In the genomic region with DNA sequence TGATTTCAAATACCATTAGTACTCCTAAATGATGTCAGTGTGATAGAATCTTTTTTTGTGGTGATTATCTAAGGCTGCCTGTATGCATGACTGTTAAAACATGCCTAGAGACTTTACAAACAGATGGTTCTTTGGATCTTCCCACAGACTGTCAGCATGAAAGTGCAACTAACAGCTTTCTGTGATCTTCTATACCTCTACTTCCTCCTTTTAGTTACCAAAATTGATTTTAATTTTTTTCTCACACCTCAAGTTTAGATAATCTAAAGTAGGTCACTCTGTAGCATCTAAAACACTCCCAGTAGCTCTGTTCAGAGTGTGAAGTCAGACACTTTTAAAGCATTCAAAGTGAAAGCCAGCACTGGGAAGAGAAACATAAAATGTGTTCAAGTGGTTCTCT, we compare ENCODE assay signal across 8 cellular contexts.
DNase-seq lines count a peak whose midpoint lies in the region; ATAC-seq and TF ChIP-seq lines count a peak whose summit lies in the region.

No MANE protein-coding gene starts in this region.

- peak overlapping the region; percentile 29 for H3K27ac ChIP-seq in CD4-positive, alpha-beta memory T cell (ENCODE audit: low read depth, low read length)
- no peak overlapping the region for H3K27ac ChIP-seq in adrenal gland
- H3K27ac ChIP-seq in stomach: no peak overlapping the region

- no peaks in the 10 kb centered on the region for H3K36me3 Mint-ChIP-seq in CD4-positive, alpha-beta memory T cell
- peaks cover 4% of the 10 kb centered on the region for H3K36me3 Mint-ChIP-seq in activated naive CD8-positive, alpha-beta T cell treated with anti-CD3 and anti-CD28 coated beads for 36 hours

- no peak for TF ChIP-seq EP300 in stomach (IDR thresholded peaks at IDR 0.05)

- H3K9me3 Mint-ChIP-seq in CD4-positive, alpha-beta memory T cell: no peaks in the 10 kb centered on the region
- peaks cover 1% of the 10 kb centered on the region for H3K9me3 Mint-ChIP-seq in activated naive CD8-positive, alpha-beta T cell treated with anti-CD3 and anti-CD28 coated beads for 36 hours

- H3K4me1 ChIP-seq in CD4-positive, alpha-beta memory T cell (ENCODE audit: insufficient read depth, low read length): peaks cover 59% of the 10 kb centered on the region
- H3K4me1 ChIP-seq in adrenal gland (replicated peaks in 1 of 2) (no peaks in the 10 kb centered on the region), stomach (no peaks in the 10 kb centered on the region)

- TF ChIP-seq CTCF in adrenal gland (IDR thresholded peaks at IDR 0.05) (no peak), stomach (IDR thresholded peaks at IDR 0.05) (no peak)

- peaks cover 48 to 59% (median 54%) of the 10 kb centered on the region in 4 donors for H3K4me1 Mint-ChIP-seq in CD4-positive, alpha-beta memory T cell
- peaks cover 38% of the 10 kb centered on the region for H3K4me1 Mint-ChIP-seq in activated naive CD8-positive, alpha-beta T cell treated with anti-CD3 and anti-CD28 coated beads for 36 hours

- ATAC-seq in GM19397 (IDR thresholded peaks at IDR 0.05; ENCODE audit: unreplicated experiment) (peak; percentile 94), HG03378 (IDR thresholded peaks at IDR 0.05; ENCODE audit: unreplicated experiment) (peak; percentile 98)

- no peaks in the 10 kb centered on the region for H3K36me3 ChIP-seq in CD4-positive, alpha-beta memory T cell (ENCODE audit: insufficient read depth, low read length)
- H3K36me3 ChIP-seq in adrenal gland (replicated peaks in 1 of 2) (no peaks in the 10 kb centered on the region), stomach (no peaks in the 10 kb centered on the region)

- POLR2A ChIA-PET in CD4-positive, alpha-beta memory T cell (lab: Charles Lee; ENCODE audit: partially characterized antibody): interaction anchor here (1.0 kb wide), 1 partner anchor 236 kb away, joined by 3 read pairs; no protein-coding TSS in a partner anchor

- TF ChIP-seq POLR2A in adrenal gland (IDR thresholded peaks at IDR 0.05): no peak
- no peak for TF ChIP-seq POLR2A in stomach (IDR thresholded peaks at IDR 0.05)

- peak overlapping the region in 6 of 7 donors; percentile 68 to 91 (median 81) for H3K27ac Mint-ChIP-seq in CD4-positive, alpha-beta memory T cell
- H3K27ac Mint-ChIP-seq in activated naive CD8-positive, alpha-beta T cell treated with anti-CD3 and anti-CD28 coated beads for 36 hours: peak overlapping the region; percentile 55

- peak; percentile 51 to 81 (median 68) for DNase-seq in CD4-positive, alpha-beta memory T cell
- DNase-seq in activated naive CD8-positive, alpha-beta T cell treated with anti-CD3 and anti-CD28 coated beads for 36 hours: peak; percentile 1
- no peak for DNase-seq in adrenal gland
- DNase-seq in T1000 (lab: John Stamatoyannopoulos, UW): no peak
- DNase-seq in stomach: no peak
- no peak for DNase-seq in NCI-H2196 treated with DMSO at 0.1 percent for 48 hours (lab: John Stamatoyannopoulos, UW; ENCODE audit: unreplicated experiment)

- H3K9me3 ChIP-seq in CD4-positive, alpha-beta memory T cell (ENCODE audit: control insufficient read depth in 1 of 2, low read length in 2 of 2): no peaks in the 10 kb centered on the region
- no peaks in the 10 kb centered on the region for H3K9me3 ChIP-seq in adrenal gland (replicated peaks in 1 of 3)
- H3K9me3 ChIP-seq in stomach: no peaks in the 10 kb centered on the region

- no peaks in the 10 kb centered on the region for H3K27me3 Mint-ChIP-seq in CD4-positive, alpha-beta memory T cell
- H3K27me3 Mint-ChIP-seq in activated naive CD8-positive, alpha-beta T cell treated with anti-CD3 and anti-CD28 coated beads for 36 hours: peaks cover 4% of the 10 kb centered on the region

- CTCF ChIA-PET in CD4-positive, alpha-beta memory T cell (lab: Charles Lee; ENCODE audit: partially characterized antibody): no interaction called here

- intact Hi-C loops in CD4-positive, alpha-beta memory T cell (cut with micrococcal nuclease): no loop called here
- intact Hi-C loops in adrenal gland (cut with DNase I) (no loop called here), stomach (cut with DNase I; ENCODE audit: low total_unique reads) (no loop called here)

- peak overlapping the region in 5 of 8 donors; percentile 32 to 61 (median 45) for H3K4me3 Mint-ChIP-seq in CD4-positive, alpha-beta memory T cell
- H3K4me3 Mint-ChIP-seq in activated naive CD8-positive, alpha-beta T cell treated with anti-CD3 and anti-CD28 coated beads for 36 hours: no peak overlapping the region

- no peak overlapping the region for H3K4me3 ChIP-seq in CD4-positive, alpha-beta memory T cell (ENCODE audit: low read length in 2 of 2)
- no peak overlapping the region for H3K4me3 ChIP-seq in adrenal gland
- H3K4me3 ChIP-seq in stomach: no peak overlapping the region

- no peaks in the 10 kb centered on the region for H3K27me3 ChIP-seq in CD4-positive, alpha-beta memory T cell (ENCODE audit: insufficient read depth, low read length)
- H3K27me3 ChIP-seq in adrenal gland: no peaks in the 10 kb centered on the region
- H3K27me3 ChIP-seq in stomach: no peaks in the 10 kb centered on the region

Comparison
In these comparisons a context has a peak if more than half of its experiments do, and no peak if none do; other contexts are left out.
1. DNase-seq: peak in CD4-positive, alpha-beta memory T cell (5 of 5) and activated naive CD8-positive, alpha-beta T cell treated with anti-CD3 and anti-CD28 coated beads for 36 hours (single experiment); none in adrenal gland (0 of 7), T1000 (single experiment), stomach (single experiment) and NCI-H2196 treated with DMSO at 0.1 percent for 48 hours (single experiment).